1 cellular context compared by ENCODE assay signal in genomic region chr20:1953616-1954015, GRCh38.
TF ChIP-seq lines count a peak whose summit lies in the region.

No MANE protein-coding gene starts in this region.

TF ChIP-seq in H1, 55 proteins besides CTCF, POLR2A, EP300 and RAD21 (continued from another document):
- no peak for TF ChIP-seq GABPA (IDR thresholded peaks at IDR 0.05; ENCODE audit: borderline replicate concordance, insufficient read depth, low read length)
- TF ChIP-seq CHD1 (IDR thresholded peaks at IDR 0.05; ENCODE audit: low read depth, low read length) = no peak
- no peak for TF ChIP-seq CREB1 (IDR thresholded peaks at IDR 0.05)
- no peak for TF ChIP-seq SUZ12 (IDR thresholded peaks at IDR 0.05; ENCODE audit: low read length)
- TF ChIP-seq EZH2 (IDR thresholded peaks at IDR 0.05; ENCODE audit: low read depth, low read length, severe bottlenecking) = no peak
- no peak for TF ChIP-seq CTBP2 (IDR thresholded peaks at IDR 0.05; ENCODE audit: borderline replicate concordance, insufficient read depth, insufficient read length, low read length)
- TF ChIP-seq POU5F1 (IDR thresholded peaks at IDR 0.05; ENCODE audit: low read depth, low read length) = no peak
- no peak for TF ChIP-seq ZNF274 (IDR thresholded peaks at IDR 0.05; ENCODE audit: borderline replicate concordance, extremely low read depth, low read length)
- no peak for TF ChIP-seq TBP (IDR thresholded peaks at IDR 0.05; ENCODE audit: low read depth, low read length)
- no peak for TF ChIP-seq PHF8 (conservative IDR thresholded peaks at IDR 0.05; ENCODE audit: low read depth, low read length)
- no peak for TF ChIP-seq NRF1 (IDR thresholded peaks at IDR 0.05; ENCODE audit: low read depth, low read length)
- TF ChIP-seq JUND (IDR thresholded peaks at IDR 0.05; ENCODE audit: low read length) = no peak
- no peak for TF ChIP-seq SP1 (IDR thresholded peaks at IDR 0.05; ENCODE audit: low read depth, low read length)
